Comparison of ENCODE assay signal across 8 cellular contexts in genomic region chr7:47945261-47946015, GRCh38. TPM values are rescaled to one million over a fixed set of nuclear protein-coding genes. Genes with fewer than 3 reads are reported as not detected.
DNase-seq lines count a peak whose midpoint lies in the region; ATAC-seq, FAIRE-seq and TF ChIP-seq lines count a peak whose summit lies in the region.

No MANE protein-coding gene starts in this region.

- intact Hi-C loops in natural killer cell (cut with micrococcal nuclease) (loop anchor here (1.0 kb wide), 2 partner anchors 165 to 209 kb away; no protein-coding TSS in a partner anchor), posterior vena cava (cut with DNase I) (loop anchor here (5.0 to 10.0 kb wide), 2 partner anchors 159 to 162 kb away; no protein-coding TSS in a partner anchor)

- no peaks in the 10 kb centered on the region for H3K36me3 Mint-ChIP-seq in natural killer cell
- no peaks in the 10 kb centered on the region for H3K36me3 Mint-ChIP-seq in natural killer cell treated with Interleukin-12 subunit alpha and Interleukin-12 subunit beta and Interleukin-15 and Interleukin-18, amount 100 ng/mL, for 72 hours
- no peaks in the 10 kb centered on the region for H3K36me3 Mint-ChIP-seq in activated T-helper 17 cell treated with anti-CD3 and anti-CD28 coated beads, Interleukin-2, amount 50 U/mL, for 72 hours (ENCODE audit: low read depth)

- H3K27me3 Mint-ChIP-seq in natural killer cell (ENCODE audit: low read depth in 2 of 2): no peaks in the 10 kb centered on the region
- no peaks in the 10 kb centered on the region for H3K27me3 Mint-ChIP-seq in natural killer cell treated with Interleukin-12 subunit alpha and Interleukin-12 subunit beta and Interleukin-15 and Interleukin-18, amount 100 ng/mL, for 72 hours
- H3K27me3 Mint-ChIP-seq in activated T-helper 17 cell treated with anti-CD3 and anti-CD28 coated beads, Interleukin-2, amount 50 U/mL, for 72 hours: no peaks in the 10 kb centered on the region

- no peaks in the 10 kb centered on the region for H3K9me3 Mint-ChIP-seq in natural killer cell
- H3K9me3 Mint-ChIP-seq in natural killer cell treated with Interleukin-12 subunit alpha and Interleukin-12 subunit beta and Interleukin-15 and Interleukin-18, amount 100 ng/mL, for 72 hours: no peaks in the 10 kb centered on the region
- no peaks in the 10 kb centered on the region for H3K9me3 Mint-ChIP-seq in activated T-helper 17 cell treated with anti-CD3 and anti-CD28 coated beads, Interleukin-2, amount 50 U/mL, for 72 hours

- no peak for FAIRE-seq in frontal cortex (lab: Jason Lieb, UNC)

- ATAC-seq in natural killer cell: peak in 2 of 3 donors; percentile 29 to 66
- no peak for ATAC-seq in natural killer cell treated with Interleukin-12 subunit alpha and Interleukin-12 subunit beta and Interleukin-15 and Interleukin-18, amount 100 ng/mL, for 72 hours
- ATAC-seq in activated T-helper 17 cell treated with anti-CD3 and anti-CD28 coated beads, Interleukin-2, amount 50 U/mL, for 72 hours (replicated peaks): peak; percentile 56

- H3K4me1 Mint-ChIP-seq in natural killer cell: no peaks in the 10 kb centered on the region
- no peaks in the 10 kb centered on the region for H3K4me1 Mint-ChIP-seq in natural killer cell treated with Interleukin-12 subunit alpha and Interleukin-12 subunit beta and Interleukin-15 and Interleukin-18, amount 100 ng/mL, for 72 hours (ENCODE audit: low read depth in 2 of 2)
- no peaks in the 10 kb centered on the region for H3K4me1 Mint-ChIP-seq in activated T-helper 17 cell treated with anti-CD3 and anti-CD28 coated beads, Interleukin-2, amount 50 U/mL, for 72 hours

- H3K27ac Mint-ChIP-seq in natural killer cell: no peak overlapping the region
- no peak overlapping the region for H3K27ac Mint-ChIP-seq in natural killer cell treated with Interleukin-12 subunit alpha and Interleukin-12 subunit beta and Interleukin-15 and Interleukin-18, amount 100 ng/mL, for 72 hours
- H3K27ac Mint-ChIP-seq in activated T-helper 17 cell treated with anti-CD3 and anti-CD28 coated beads, Interleukin-2, amount 50 U/mL, for 72 hours: no peak overlapping the region

- H3K4me3 Mint-ChIP-seq in natural killer cell: no peak overlapping the region
- no peak overlapping the region for H3K4me3 Mint-ChIP-seq in natural killer cell treated with Interleukin-12 subunit alpha and Interleukin-12 subunit beta and Interleukin-15 and Interleukin-18, amount 100 ng/mL, for 72 hours
- no peak overlapping the region for H3K4me3 Mint-ChIP-seq in activated T-helper 17 cell treated with anti-CD3 and anti-CD28 coated beads, Interleukin-2, amount 50 U/mL, for 72 hours

- peak; percentile 89 for TF ChIP-seq CTCF in natural killer cell (IDR thresholded peaks at IDR 0.05)

- peak; percentile 65 for DNase-seq in natural killer cell
- no peak for DNase-seq in natural killer cell treated with Interleukin-12 subunit alpha and Interleukin-12 subunit beta and Interleukin-15 and Interleukin-18, amount 100 ng/mL, for 72 hours (ENCODE audit: low spot score)
- peak; percentile 36 for DNase-seq in HS-27A (ENCODE audit: low read depth)
- DNase-seq in RPMI8226: peak; percentile 82
- DNase-seq in frontal cortex (ENCODE audit: low spot score in 2 of 2): peak; percentile 45 to 58
- peak; percentile 92 for DNase-seq in posterior vena cava (ENCODE audit: low spot score)
- peak; percentile 70 for DNase-seq in ureter (ENCODE audit: low spot score)

RNA-seq across cellular contexts. Expression of gene PKD1L1, which starts 2.8 kb away (rescaled TPM):
- total RNA-seq in natural killer cell: under 1 TPM; 0.33 to 0.48 (median 0.38) TPM
- total RNA-seq in natural killer cell treated with Interleukin-12 subunit alpha and Interleukin-12 subunit beta and Interleukin-15 and Interleukin-18, amount 100 ng/mL, for 72 hours: under 1 TPM; 0.28 to 0.31 TPM
- total RNA-seq in activated T-helper 17 cell treated with anti-CD3 and anti-CD28 coated beads, Interleukin-2, amount 50 U/mL, for 72 hours: under 1 TPM; 0.16 to 0.61 TPM
- total RNA-seq in frontal cortex: under 0.01 TPM
- total RNA-seq in posterior vena cava: under 1 TPM; 0.88 to 0.90 TPM
- total RNA-seq in ureter: 5.9 TPM

RNA-seq across cellular contexts. Expression of gene HUS1, which starts 34.0 kb away (rescaled TPM):
- 10 to 100 TPM; 55.6 to 75.0 (median 59.3) TPM for total RNA-seq in natural killer cell
- total RNA-seq in natural killer cell treated with Interleukin-12 subunit alpha and Interleukin-12 subunit beta and Interleukin-15 and Interleukin-18, amount 100 ng/mL, for 72 hours: 10 to 100 TPM; 60.4 to 61.7 TPM
- total RNA-seq in activated T-helper 17 cell treated with anti-CD3 and anti-CD28 coated beads, Interleukin-2, amount 50 U/mL, for 72 hours: 10 to 100 TPM; 50.0 to 59.7 TPM
- 15.5 TPM for total RNA-seq in frontal cortex
- total RNA-seq in posterior vena cava: 10 to 100 TPM; 22.8 to 23.1 TPM
- total RNA-seq in ureter: 43.1 TPM

Comparison
In these comparisons a context has a peak if more than half of its experiments do, and no peak if none do; other contexts are left out.
1. ATAC-seq: peak in natural killer cell (2 of 3) and activated T-helper 17 cell treated with anti-CD3 and anti-CD28 coated beads, Interleukin-2, amount 50 U/mL, for 72 hours (single experiment); none in natural killer cell treated with Interleukin-12 subunit alpha and Interleukin-12 subunit beta and Interleukin-15 and Interleukin-18, amount 100 ng/mL, for 72 hours (0 of 2).